ENCODE assay signal across 17 cellular contexts in the genomic region with DNA sequence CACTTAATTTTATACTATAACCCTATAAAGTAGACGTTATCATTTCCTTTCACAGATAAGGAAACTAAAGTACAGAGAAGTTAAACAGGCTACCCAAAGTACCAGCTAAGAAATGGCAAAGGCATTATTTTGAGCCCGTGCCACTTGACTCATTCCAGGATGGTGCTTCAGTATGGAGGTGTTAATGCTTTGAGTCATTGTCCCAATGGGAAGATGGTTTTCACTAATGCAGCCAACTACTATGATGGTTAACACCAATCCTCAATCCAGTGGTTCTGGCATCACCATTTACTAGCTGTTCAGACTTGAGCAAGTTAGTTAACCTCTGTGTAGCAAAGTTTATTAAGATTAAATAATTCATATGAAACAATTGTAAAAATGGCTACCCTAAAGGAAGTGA.
DNase-seq lines count a peak whose midpoint lies in the region; TF ChIP-seq lines count a peak whose summit lies in the region.
"Had no signal": no experiment of that assay in that cellular context is flagged by ENCODE, and none has a peak within 500 bp of the region (broad histone marks: within the 10 kb centered on the region; RNA-seq: fewer than 3 reads in every experiment).

No MANE protein-coding gene starts in this region.

- H3K27me3 ChIP-seq in osteoblast (ENCODE audit: insufficient read depth, low read length) (no peaks in the 10 kb centered on the region), uterus (no peaks in the 10 kb centered on the region), SJCRH30 (no peaks in the 10 kb centered on the region), adrenal gland (no peaks in the 10 kb centered on the region), BE2C (no peaks in the 10 kb centered on the region)

- no peak overlapping the region for H3K4me3 ChIP-seq in coronary artery
- no peak overlapping the region for H3K4me3 ChIP-seq in osteoblast (ENCODE audit: insufficient read depth, low read length)
- no peak overlapping the region for H3K4me3 ChIP-seq in uterus
- H3K4me3 ChIP-seq in SJCRH30, result no peak overlapping the region
- H3K4me3 ChIP-seq in adrenal gland, result no peak overlapping the region
- H3K4me3 ChIP-seq in BE2C (ENCODE audit: low read depth, low read length), result no peak overlapping the region
- H3K4me3 ChIP-seq: GM12878 had no signal

- H3K27ac ChIP-seq in coronary artery (peak overlapping the region; percentile 69 to 73), osteoblast (ENCODE audit: low read depth, low read length) (no peak overlapping the region), uterus (peak overlapping the region; percentile 72 to 75), SJCRH30 (no peak overlapping the region), adrenal gland (no peak overlapping the region)

- H3K36me3 ChIP-seq in osteoblast (ENCODE audit: insufficient read depth, low read length) (no peaks in the 10 kb centered on the region), uterus (no peaks in the 10 kb centered on the region), SJCRH30 (no peaks in the 10 kb centered on the region), adrenal gland (replicated peaks in 1 of 2) (no peaks in the 10 kb centered on the region), BE2C (no peaks in the 10 kb centered on the region)

- peak overlapping the region; percentile 3 for H2AFZ ChIP-seq in osteoblast (ENCODE audit: low read length)

- H3K79me2 ChIP-seq in osteoblast (ENCODE audit: insufficient read depth, low read length), result no peaks in the 10 kb centered on the region

- TF ChIP-seq POLR2A in uterus (IDR thresholded peaks at IDR 0.05), result no peak
- TF ChIP-seq POLR2A in adrenal gland (IDR thresholded peaks at IDR 0.05), result no peak

- no peak overlapping the region for H3K4me2 ChIP-seq in osteoblast (ENCODE audit: insufficient read depth, low read length)

- no peaks in the 10 kb centered on the region for H4K20me1 ChIP-seq in osteoblast (ENCODE audit: insufficient read depth, low read length)

- TF ChIP-seq CTCF in coronary artery (IDR thresholded peaks at IDR 0.05), result no peak
- TF ChIP-seq CTCF in osteoblast (IDR thresholded peaks at IDR 0.05; ENCODE audit: extremely low read depth, low read depth, low read length), result no peak
- TF ChIP-seq CTCF in uterus (IDR thresholded peaks at IDR 0.05), result no peak
- TF ChIP-seq CTCF in adrenal gland (IDR thresholded peaks at IDR 0.05), result no peak
- TF ChIP-seq CTCF in BE2C (IDR thresholded peaks at IDR 0.05; ENCODE audit: low read depth, low read length), result no peak

- intact Hi-C loops in uterus (cut with DNase I; ENCODE audit: low total_unique reads) (no loop called here), adrenal gland (cut with DNase I) (no loop called here)

- DNase-seq in LHCN-M2 (ENCODE audit: low read depth), result peak; percentile 34
- DNase-seq in coronary artery (ENCODE audit: low spot score), result no peak
- no peak for DNase-seq in osteoblast (ENCODE audit: insufficient read length, low spot score, missing footprints)
- DNase-seq in uterus, result no peak
- DNase-seq in SJCRH30, result no peak
- DNase-seq in adrenal gland, result no peak
- DNase-seq in BE2C, result no peak
- DNase-seq: C1 segment of cervical spinal cord; CD4-positive, CD25-positive, alpha-beta regulatory T cell; CD8-positive, alpha-beta memory T cell; COR-L47; DMS 273 treated with DMSO at 0.1 percent for 48 hours; DMS53; DND-41; EL; H9 had no signal

- H3K4me1 ChIP-seq in osteoblast (ENCODE audit: insufficient read depth, low read length), result peaks cover 36% of the 10 kb centered on the region
- H3K4me1 ChIP-seq in uterus, result peaks cover 0 to 21% of the 10 kb centered on the region in 2 donors
- no peaks in the 10 kb centered on the region for H3K4me1 ChIP-seq in SJCRH30
- no peaks in the 10 kb centered on the region for H3K4me1 ChIP-seq in adrenal gland (replicated peaks in 1 of 2)
- no peaks in the 10 kb centered on the region for H3K4me1 ChIP-seq in BE2C

- 72 to 89% (median 76%) methylated on average over 2 of the region's 2 CpGs for WGBS in adrenal gland, 4 donors

- no peaks in the 10 kb centered on the region for H3K9me3 ChIP-seq in osteoblast (ENCODE audit: low read depth, low read length)
- no peaks in the 10 kb centered on the region for H3K9me3 ChIP-seq in uterus
- no peaks in the 10 kb centered on the region for H3K9me3 ChIP-seq in SJCRH30 (replicated peaks)
- no peaks in the 10 kb centered on the region for H3K9me3 ChIP-seq in adrenal gland (replicated peaks in 1 of 3)
- no peaks in the 10 kb centered on the region for H3K9me3 ChIP-seq in BE2C

Comparison
In these comparisons a context has a peak if more than half of its experiments do, and no peak if none do; other contexts are left out.
1. H3K27ac ChIP-seq: peak in coronary artery (2 of 2) and uterus (2 of 2); none in osteoblast (single experiment), SJCRH30 (single experiment) and adrenal gland (0 of 5).